Comparison of ENCODE assay signal across 23 cellular contexts in genomic region chr11:125239585-125240331, GRCh38.
"Had no signal": no experiment of that assay in that cellular context is flagged by ENCODE, and none has a peak within 500 bp of the region (broad histone marks: within the 10 kb centered on the region; RNA-seq: fewer than 3 reads in every experiment).

No MANE protein-coding gene starts in this region.

- H3K36me3 Mint-ChIP-seq: naive thymus-derived CD8-positive, alpha-beta T cell had no signal

- H3K9me3 Mint-ChIP-seq: activated CD4-positive, alpha-beta memory T cell treated with anti-CD3 and anti-CD28 coated beads, Interleukin-2, amount 10 ng/mL, durations not matched to agents 7 days and 5 days; activated CD4-positive, alpha-beta T cell treated with anti-CD3 and anti-CD28 coated beads, Interleukin-2, amount 10 ng/mL, durations not matched to agents 24 days and 14 days; activated naive CD8-positive, alpha-beta T cell treated with anti-CD3 and anti-CD28 coated beads, Interleukin-2, amount 50 U/mL, for 24 hours; activated T-cell treated with anti-CD3 and anti-CD28 coated beads, Interleukin-2, amount 50 U/mL, for 72 hours had no signal

- H3K4me1 Mint-ChIP-seq: activated CD4-positive, alpha-beta memory T cell treated with anti-CD3 and anti-CD28 coated beads, Interleukin-2, amount 10 ng/mL, durations not matched to agents 7 days and 5 days; activated CD4-positive, alpha-beta T cell treated with anti-CD3 and anti-CD28 coated beads, Interleukin-2, amount 10 ng/mL, durations not matched to agents 24 days and 14 days; activated naive CD8-positive, alpha-beta T cell treated with anti-CD3 and anti-CD28 coated beads, Interleukin-2, amount 50 U/mL, for 24 hours; naive thymus-derived CD8-positive, alpha-beta T cell had no signal

- DNase-seq: activated CD4-positive, alpha-beta memory T cell treated with anti-CD3 and anti-CD28 coated beads, Interleukin-2, amount 10 ng/mL, durations not matched to agents 7 days and 5 days; activated CD4-positive, alpha-beta T cell treated with anti-CD3 and anti-CD28 coated beads, Interleukin-2, amount 10 ng/mL, durations not matched to agents 24 days and 14 days; activated effector memory CD4-positive, alpha-beta T cell treated with anti-CD3 and anti-CD28 coated beads, Interleukin-2, amount 50 U/mL, for 16 hours; activated naive CD4-positive, alpha-beta T cell treated with anti-CD3 and anti-CD28 coated beads, Interleukin-2, amount 50 U/mL, for 16 hours; activated naive CD8-positive, alpha-beta T cell treated with anti-CD3 and anti-CD28 coated beads, Interleukin-2, amount 50 U/mL, for 24 hours; activated T-cell treated with anti-CD3 and anti-CD28 coated beads, Interleukin-2, amount 50 U/mL, for 72 hours; brain microvascular endothelial cell; central memory CD4-positive, alpha-beta T cell; heart right ventricle; kidney glomerular epithelial cell; left lung; naive thymus-derived CD8-positive, alpha-beta T cell; spleen; stimulated activated CD4-positive, alpha-beta T cell treated with anti-CD3 and anti-CD28 coated beads, Interleukin-4, amount 100 ng/mL, for 1 hour; T-helper 2 cell; transverse colon had no signal

- H3K4me3 Mint-ChIP-seq: activated CD4-positive, alpha-beta memory T cell treated with anti-CD3 and anti-CD28 coated beads, Interleukin-2, amount 10 ng/mL, durations not matched to agents 7 days and 5 days; activated CD4-positive, alpha-beta T cell treated with anti-CD3 and anti-CD28 coated beads, Interleukin-2, amount 10 ng/mL, durations not matched to agents 24 days and 14 days; activated naive CD8-positive, alpha-beta T cell treated with anti-CD3 and anti-CD28 coated beads, Interleukin-2, amount 50 U/mL, for 24 hours; activated T-cell treated with anti-CD3 and anti-CD28 coated beads, Interleukin-2, amount 50 U/mL, for 72 hours; mesothelial cell of epicardium; naive thymus-derived CD8-positive, alpha-beta T cell had no signal

- H3K27ac ChIP-seq: brain microvascular endothelial cell, coronary artery, epithelial cell of prostate, gastroesophageal sphincter, heart right ventricle, left lung, prostate gland, spleen, transverse colon, vagina had no signal

- H3K27ac Mint-ChIP-seq: activated CD4-positive, alpha-beta memory T cell treated with anti-CD3 and anti-CD28 coated beads, Interleukin-2, amount 10 ng/mL, durations not matched to agents 7 days and 5 days; activated CD4-positive, alpha-beta T cell treated with anti-CD3 and anti-CD28 coated beads, Interleukin-2, amount 10 ng/mL, durations not matched to agents 24 days and 14 days; activated naive CD8-positive, alpha-beta T cell treated with anti-CD3 and anti-CD28 coated beads, Interleukin-2, amount 50 U/mL, for 24 hours; activated T-cell treated with anti-CD3 and anti-CD28 coated beads, Interleukin-2, amount 50 U/mL, for 72 hours; mesothelial cell of epicardium; naive thymus-derived CD8-positive, alpha-beta T cell had no signal

- ATAC-seq: activated CD4-positive, CD25-positive, alpha-beta regulatory T cell treated with anti-CD3 and anti-CD28 coated beads, Interleukin-2, amount 50 U/mL, for 24 hours; activated naive CD8-positive, alpha-beta T cell treated with anti-CD3 and anti-CD28 coated beads, Interleukin-2, amount 50 U/mL, for 24 hours; activated T-cell treated with anti-CD3 and anti-CD28 coated beads, Interleukin-2, amount 50 U/mL, for 72 hours; gastroesophageal sphincter; heart right ventricle; left lung; naive thymus-derived CD8-positive, alpha-beta T cell had no signal
